Comparison of ENCODE assay signal across 8 cellular contexts in the genomic region with DNA sequence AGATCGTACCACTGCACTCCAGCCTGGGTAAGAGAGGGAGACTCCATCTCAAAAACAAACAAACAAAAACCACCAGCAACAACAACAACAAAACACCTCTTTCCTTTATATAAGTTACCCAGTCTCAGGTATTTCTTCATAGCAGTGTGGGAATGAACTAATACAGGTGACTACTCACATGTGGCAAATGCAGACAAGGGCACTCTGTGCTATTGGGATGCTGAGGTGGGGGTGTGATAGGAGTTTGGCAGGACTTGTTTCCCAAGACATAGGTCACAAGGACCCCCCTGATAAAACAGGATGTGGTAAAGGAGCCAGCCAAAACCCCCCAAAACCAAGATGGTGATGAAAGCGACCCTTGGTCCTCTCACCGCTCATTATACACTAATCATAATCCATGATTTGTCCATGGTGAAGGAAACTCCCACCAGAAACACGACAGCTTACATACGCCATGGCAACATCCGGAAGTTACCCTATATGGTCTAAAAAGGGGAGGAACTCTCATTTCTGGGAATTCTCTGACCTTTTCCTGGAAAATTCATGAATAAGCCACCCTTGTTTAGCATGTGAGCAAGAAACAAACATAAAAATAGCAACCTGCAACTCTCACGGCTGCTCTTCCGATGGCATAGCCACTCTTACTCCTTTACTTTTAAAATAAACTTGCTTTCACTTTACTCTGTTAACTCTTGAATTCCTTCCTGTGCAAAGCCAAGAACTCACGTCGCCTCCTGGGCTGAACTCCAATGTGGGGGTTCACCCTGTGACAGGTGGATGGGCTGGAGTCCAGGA. TPM values are rescaled to one million over a fixed set of nuclear protein-coding genes. Genes with fewer than 3 reads are reported as not detected.
DNase-seq lines count a peak whose midpoint lies in the region; ATAC-seq and TF ChIP-seq lines count a peak whose summit lies in the region.

No MANE protein-coding gene starts in this region.

- H3K27ac ChIP-seq in CD8-positive, alpha-beta memory T cell (ENCODE audit: low read depth, low read length): peak overlapping the region; percentile 70
- H3K27ac ChIP-seq in psoas muscle: peak overlapping the region; percentile 71
- H3K27ac ChIP-seq in PC-9: no peak overlapping the region

- no peaks in the 10 kb centered on the region for H4K20me1 ChIP-seq in PC-9 (ENCODE audit: insufficient read depth)

- no peak overlapping the region for H2AFZ ChIP-seq in PC-9

- H3K79me2 ChIP-seq in PC-9 (ENCODE audit: low read depth): no peaks in the 10 kb centered on the region

- H3K4me1 ChIP-seq in CD8-positive, alpha-beta memory T cell (ENCODE audit: insufficient read depth, low read length): peaks cover 14% of the 10 kb centered on the region
- H3K4me1 ChIP-seq in psoas muscle (peaks cover 27% of the 10 kb centered on the region), PC-9 (replicated peaks; ENCODE audit: insufficient read depth) (no peaks in the 10 kb centered on the region)

- peak overlapping the region in 6 of 7 donors; percentile 40 to 82 (median 72) for H3K4me3 Mint-ChIP-seq in CD8-positive, alpha-beta memory T cell
- H3K4me3 Mint-ChIP-seq in activated CD4-positive, alpha-beta memory T cell treated with anti-CD3 and anti-CD28 coated beads for 36 hours: peak overlapping the region; percentile 21
- no peak overlapping the region for H3K4me3 Mint-ChIP-seq in nephron progenitor cell

- WGBS in psoas muscle, 3 donors: 21 to 25% (median 23%) methylated on average over 10 of the region's 10 CpGs

- H3K27me3 ChIP-seq in CD8-positive, alpha-beta memory T cell (ENCODE audit: insufficient read depth, low read length, poor library complexity, severe bottlenecking): no peaks in the 10 kb centered on the region
- no peaks in the 10 kb centered on the region for H3K27me3 ChIP-seq in psoas muscle (ENCODE audit: insufficient read depth in 3 of 3, low read length in 2 of 3)
- H3K27me3 ChIP-seq in PC-9 (ENCODE audit: insufficient read depth, low read depth): no peaks in the 10 kb centered on the region

- POLR2A ChIA-PET in CD8-positive, alpha-beta memory T cell (lab: Charles Lee): no interaction called here
- POLR2A ChIA-PET in activated CD4-positive, alpha-beta memory T cell treated with anti-CD3 and anti-CD28 coated beads for 36 hours (lab: Charles Lee): no interaction called here
- POLR2A ChIA-PET in PC-9 (lab: Charles Lee; ENCODE audit: unreplicated experiment): no interaction called here

- peak overlapping the region; percentile 68 for H3K4me3 ChIP-seq in CD8-positive, alpha-beta memory T cell (ENCODE audit: low read length)
- peak overlapping the region; percentile 22 for H3K4me3 ChIP-seq in fibroblast of pulmonary artery (replicated peaks; ENCODE audit: low read depth, low read length)
- peak overlapping the region; percentile 47 for H3K4me3 ChIP-seq in psoas muscle
- H3K4me3 ChIP-seq in PC-9: no peak overlapping the region

- no TSS peak for BruUV-seq in PC-9 (replicated peaks; lab: Mats Ljungman, UMichigan)

- peak overlapping the region; percentile 1 to 93 (median 72) for H3K27ac Mint-ChIP-seq in CD8-positive, alpha-beta memory T cell
- H3K27ac Mint-ChIP-seq in activated CD4-positive, alpha-beta memory T cell treated with anti-CD3 and anti-CD28 coated beads for 36 hours: peak overlapping the region; percentile 76
- no peak overlapping the region for H3K27ac Mint-ChIP-seq in nephron progenitor cell

- no peaks in the 10 kb centered on the region for H3K27me3 Mint-ChIP-seq in CD8-positive, alpha-beta memory T cell
- no peaks in the 10 kb centered on the region for H3K27me3 Mint-ChIP-seq in activated CD4-positive, alpha-beta memory T cell treated with anti-CD3 and anti-CD28 coated beads for 36 hours
- H3K27me3 Mint-ChIP-seq in nephron progenitor cell (ENCODE audit: low read depth, poor library complexity): peaks cover 11% of the 10 kb centered on the region

- no peaks in the 10 kb centered on the region for H3K9me3 ChIP-seq in CD8-positive, alpha-beta memory T cell (ENCODE audit: low read length)
- H3K9me3 ChIP-seq in psoas muscle (no peaks in the 10 kb centered on the region), PC-9 (ENCODE audit: insufficient read depth, low read depth) (no peaks in the 10 kb centered on the region)

- H3K9me2 ChIP-seq in PC-9 (ENCODE audit: insufficient read depth): no peaks in the 10 kb centered on the region; the same call in 1 of the 2 replicates

- TF ChIP-seq CTCF in fibroblast of pulmonary artery (IDR thresholded peaks at IDR 0.05; ENCODE audit: low read length, missing control alignments) (no peak), psoas muscle (IDR thresholded peaks at IDR 0.05) (no peak), PC-9 (conservative IDR thresholded peaks at IDR 0.05) (no peak), nephron progenitor cell (IDR thresholded peaks at IDR 0.05) (no peak)

- no peak overlapping the region for H3K4me2 ChIP-seq in PC-9

- no peaks in the 10 kb centered on the region for H3K36me3 ChIP-seq in CD8-positive, alpha-beta memory T cell (ENCODE audit: insufficient read depth, low read length)
- H3K36me3 ChIP-seq in psoas muscle (ENCODE audit: insufficient read depth in 1 of 2, low read depth in 1 of 2) (no peaks in the 10 kb centered on the region), PC-9 (ENCODE audit: low read depth) (no peaks in the 10 kb centered on the region)

- no peaks in the 10 kb centered on the region for H3K9me3 Mint-ChIP-seq in CD8-positive, alpha-beta memory T cell
- peaks cover 4% of the 10 kb centered on the region for H3K9me3 Mint-ChIP-seq in activated CD4-positive, alpha-beta memory T cell treated with anti-CD3 and anti-CD28 coated beads for 36 hours
- H3K9me3 Mint-ChIP-seq in nephron progenitor cell: peaks cover 3% of the 10 kb centered on the region

- intact Hi-C loops in activated CD4-positive, alpha-beta memory T cell treated with anti-CD3 and anti-CD28 coated beads for 36 hours (cut with micrococcal nuclease): no loop called here
- intact Hi-C loops in psoas muscle (cut with DNase I) (loop anchor here in 1 of 2 donors (5.0 kb wide), 2 partner anchors 208 to 308 kb away; no protein-coding TSS in a partner anchor), PC-9 (cut with micrococcal nuclease; ENCODE audit: unreplicated experiment) (loop anchor here (5.0 kb wide), 1 partner anchor 358 kb away; no protein-coding TSS in a partner anchor)

- ATAC-seq in psoas muscle (peak; percentile 72 to 85 (median 78)), HG03097 (IDR thresholded peaks at IDR 0.05; ENCODE audit: low FRiP score, unreplicated experiment) (no peak)

- DNase-seq in CD8-positive, alpha-beta memory T cell: no peak
- DNase-seq in activated CD4-positive, alpha-beta memory T cell treated with anti-CD3 and anti-CD28 coated beads for 36 hours: peak; percentile 27
- peak; percentile 91 for DNase-seq in fibroblast of pulmonary artery (ENCODE audit: low read depth)
- no peak for DNase-seq in psoas muscle
- DNase-seq in PC-9: no peak
- no peak for DNase-seq in nephron progenitor cell
- DNase-seq in DMS79 (lab: John Stamatoyannopoulos, UW): no peak

- H3K36me3 Mint-ChIP-seq in CD8-positive, alpha-beta memory T cell: no peaks in the 10 kb centered on the region
- H3K36me3 Mint-ChIP-seq in activated CD4-positive, alpha-beta memory T cell treated with anti-CD3 and anti-CD28 coated beads for 36 hours: no peaks in the 10 kb centered on the region
- H3K36me3 Mint-ChIP-seq in nephron progenitor cell (ENCODE audit: low read depth): no peaks in the 10 kb centered on the region

- CTCF ChIA-PET in CD8-positive, alpha-beta memory T cell (lab: Charles Lee): interaction anchor here (7.2 kb wide), 1 partner anchor 206 kb away, joined by 91 read pairs; no protein-coding TSS in a partner anchor
- CTCF ChIA-PET in activated CD4-positive, alpha-beta memory T cell treated with anti-CD3 and anti-CD28 coated beads for 36 hours (lab: Charles Lee): interaction anchor here (1.1 to 10.3 kb wide), 2 partner anchors 17 to 206 kb away, joined by 3 to 277 read pairs; no protein-coding TSS in a partner anchor
- CTCF ChIA-PET in PC-9 (lab: Charles Lee): interaction anchor here (0.7 kb wide), 1 partner anchor 72 kb away, joined by 3 read pairs; no protein-coding TSS in a partner anchor

- no peaks in the 10 kb centered on the region for H3F3A ChIP-seq in PC-9 (ENCODE audit: insufficient read depth, low read depth)

- peaks cover 10 to 16% (median 12%) of the 10 kb centered on the region in 3 donors for H3K4me1 Mint-ChIP-seq in CD8-positive, alpha-beta memory T cell
- peaks cover 17% of the 10 kb centered on the region for H3K4me1 Mint-ChIP-seq in activated CD4-positive, alpha-beta memory T cell treated with anti-CD3 and anti-CD28 coated beads for 36 hours (ENCODE audit: low read depth)
- H3K4me1 Mint-ChIP-seq in nephron progenitor cell: peaks cover 33% of the 10 kb centered on the region

RNA-seq across cellular contexts. Expression of gene INCENP, which starts 18.8 kb away (rescaled TPM):
- total RNA-seq in CD8-positive, alpha-beta memory T cell: 10 to 100 TPM; 65.5 to 69.5 TPM
- 3.1 TPM for polyA plus RNA-seq in CD8-positive, alpha-beta memory T cell
- 100 to 1,000 TPM; 128 to 133 TPM for total RNA-seq in activated CD4-positive, alpha-beta memory T cell treated with anti-CD3 and anti-CD28 coated beads for 36 hours
- 10 to 100 TPM; 11.0 to 20.1 (median 12.5) TPM for total RNA-seq in psoas muscle
- polyA plus RNA-seq in psoas muscle: 10 to 100 TPM in 1 of 3 donors, 1 to 10 TPM in 2; 4.8 to 19.0 (median 4.9) TPM
- 122 and 154 TPM in 2 replicates for total RNA-seq in PC-9 (2021)

Comparison
In these comparisons a context has a peak if more than half of its experiments do, and no peak if none do; other contexts are left out.
1. DNase-seq: peak in activated CD4-positive, alpha-beta memory T cell treated with anti-CD3 and anti-CD28 coated beads for 36 hours (single experiment) and fibroblast of pulmonary artery (single experiment); none in CD8-positive, alpha-beta memory T cell (0 of 5), psoas muscle (0 of 2), PC-9 (0 of 2), nephron progenitor cell (single experiment) and DMS79 (single experiment).